8 cellular contexts compared by ENCODE assay signal in genomic region chr9:109302606-109303005, GRCh38.
"Had no signal": no experiment of that assay in that cellular context is flagged by ENCODE, and none has a peak within 500 bp of the region (broad histone marks: within the 10 kb centered on the region; RNA-seq: fewer than 3 reads in every experiment).

No MANE protein-coding gene starts in this region.

- ATAC-seq: K562 had no signal

- FAIRE-seq: HTR-8/SVneo, K562 had no signal

- H3K9ac ChIP-seq: GM23248 had no signal

- H3K27ac ChIP-seq: GM23248 had no signal

- H2AFZ ChIP-seq: GM23248 had no signal

- H3K4me3 ChIP-seq: GM23248, K562 had no signal

- DNase-seq: GM23248, GOT3, H7, HCEC 1CT, IMR-90, KG1 had no signal
